18 cellular contexts compared by ENCODE assay signal in genomic region chr7:43292384-43292783, GRCh38.
DNase-seq lines count a peak whose midpoint lies in the region; ATAC-seq, FAIRE-seq and TF ChIP-seq lines count a peak whose summit lies in the region.
"Had no signal": no experiment of that assay in that cellular context is flagged by ENCODE, and none has a peak within 500 bp of the region (broad histone marks: within the 10 kb centered on the region; RNA-seq: fewer than 3 reads in every experiment).

No MANE protein-coding gene starts in this region.

- H2AFZ ChIP-seq in GM23338: no peak overlapping the region
- H2AFZ ChIP-seq in IMR-90 (replicated peaks; ENCODE audit: low read length, poor library complexity): no peak overlapping the region
- no peak overlapping the region for H2AFZ ChIP-seq in astrocyte (ENCODE audit: low read depth, low read length)

- intact Hi-C loops in IMR-90 (cut with micrococcal nuclease): no loop called here
- intact Hi-C loops in Calu3 (cut with micrococcal nuclease; ENCODE audit: unreplicated experiment): no loop called here

- H3K4ac ChIP-seq in IMR-90 (ENCODE audit: low read depth, low read length): no peak overlapping the region

- no peak overlapping the region for H4K8ac ChIP-seq in IMR-90 (ENCODE audit: low read depth in 2 of 2, low read length in 2 of 2)

- peaks cover 48% of the 10 kb centered on the region for H3K4me1 ChIP-seq in GM23338 (ENCODE audit: insufficient read depth)
- H3K4me1 ChIP-seq in IMR-90 (ENCODE audit: control insufficient read depth, insufficient read depth, low read length): peaks cover 7% of the 10 kb centered on the region; the same call in 1 of the 2 replicates
- H3K4me1 ChIP-seq in astrocyte (ENCODE audit: insufficient read depth, low read length): peaks cover 6% of the 10 kb centered on the region
- peaks cover 21% of the 10 kb centered on the region for H3K4me1 ChIP-seq in iPS-15b (ENCODE audit: control insufficient read depth, insufficient read depth, low read length)

- H3K4me2 ChIP-seq in GM23338: peak overlapping the region; percentile 10; the same call in 1 of the 2 replicates
- H3K4me2 ChIP-seq in IMR-90 (ENCODE audit: low read depth, low read length): no peak overlapping the region
- H3K4me2 ChIP-seq in astrocyte (ENCODE audit: low read length): no peak overlapping the region

- DNase-seq in GM23338 (ENCODE audit: low spot score) (no peak), IMR-90 (no peak), astrocyte (ENCODE audit: low read depth) (no peak), HK-2 (ENCODE audit: unreplicated experiment) (no peak), Calu3 (no peak), NK-92 (lab: John Stamatoyannopoulos, UW; ENCODE audit: unreplicated experiment) (no peak), HuH-7 (ENCODE audit: low spot score) (no peak)
- DNase-seq: 8988T; ACHN; C1 segment of cervical spinal cord; CD4-positive, alpha-beta T cell; DMS79 had no signal

- H3K56ac ChIP-seq in IMR-90 (ENCODE audit: extremely low read depth, insufficient read depth, low read length): no peak overlapping the region

- H3K9me1 ChIP-seq in IMR-90 (ENCODE audit: insufficient read depth, low read length): peaks cover 6% of the 10 kb centered on the region

- H3K36me3 ChIP-seq in GM23338 (ENCODE audit: insufficient read depth): 0 out of 2 replicates have a peak, but pooled peaks cover 9% of the 10 kb centered on the region
- H3K36me3 ChIP-seq in IMR-90 (ENCODE audit: control insufficient read depth, insufficient read depth, low read length): no peaks in the 10 kb centered on the region
- no peaks in the 10 kb centered on the region for H3K36me3 ChIP-seq in astrocyte (ENCODE audit: insufficient read depth, low read length)
- no peaks in the 10 kb centered on the region for H3K36me3 ChIP-seq in iPS-15b (ENCODE audit: control insufficient read depth, insufficient read depth, low read length)
- H3K36me3 ChIP-seq: HAP-1 had no signal

- H3K27me3 Mint-ChIP-seq in GM23338 (ENCODE audit: insufficient read depth, low read depth, poor library complexity) (peaks cover 8% of the 10 kb centered on the region), astrocyte (ENCODE audit: low read depth, unreplicated experiment) (no peaks in the 10 kb centered on the region), Calu3 (ENCODE audit: unreplicated experiment) (peaks cover 38% of the 10 kb centered on the region)

- H2BK5ac ChIP-seq in IMR-90 (ENCODE audit: low read depth, low read length, poor library complexity, severe bottlenecking): no peak overlapping the region

- H3F3A ChIP-seq in GM23338 (replicated peaks; ENCODE audit: low read depth): peaks cover 16% of the 10 kb centered on the region

- H3K14ac ChIP-seq in IMR-90 (replicated peaks; ENCODE audit: low read depth, low read length): no peak overlapping the region

- H3K79me2 ChIP-seq in GM23338 (replicated peaks; ENCODE audit: insufficient read depth) (no peaks in the 10 kb centered on the region), astrocyte (ENCODE audit: insufficient read depth, low read length) (no peaks in the 10 kb centered on the region)

- BruUV-seq in IMR-90 (replicated peaks; lab: Mats Ljungman, UMichigan) (no TSS peak), Calu3 (replicated peaks; lab: Mats Ljungman, UMichigan) (no TSS peak)

- CTCF ChIA-PET in IMR-90 (lab: Yijun Ruan, JAX) (interaction anchor here (0.7 kb wide), 1 partner anchor 20 kb away, joined by 6 read pairs; no protein-coding TSS in a partner anchor), Calu3 (lab: Charles Lee) (interaction anchor here (0.5 kb wide), 1 partner anchor 164 kb away, joined by 3 read pairs; no protein-coding TSS in a partner anchor)

- WGBS in IMR-90 (ENCODE audit: extremely low coverage in 2 of 2, insufficient read length in 1 of 2), 2 experiments: no CpG with 5 or more reads among the region's 1 CpG

- H3K9me3 Mint-ChIP-seq in GM23338: peaks cover 60% of the 10 kb centered on the region
- H3K9me3 Mint-ChIP-seq in astrocyte (ENCODE audit: unreplicated experiment): peaks cover 13% of the 10 kb centered on the region
- peaks cover 6% of the 10 kb centered on the region for H3K9me3 Mint-ChIP-seq in Calu3 (ENCODE audit: low read depth, unreplicated experiment)

- H4K20me1 ChIP-seq in GM23338 (replicated peaks; ENCODE audit: insufficient read depth) (no peaks in the 10 kb centered on the region), IMR-90 (ENCODE audit: insufficient read depth, low read length) (no peaks in the 10 kb centered on the region), astrocyte (ENCODE audit: insufficient read depth, low read length) (no peaks in the 10 kb centered on the region)

- H2AK9ac ChIP-seq in IMR-90 (replicated peaks; ENCODE audit: low read depth, low read length, poor library complexity): no peak overlapping the region

- ATAC-seq in GM23338 (peak; percentile 11; the same call in 2 of the 3 replicates), IMR-90 (ENCODE audit: low read depth) (no peak)
- ATAC-seq: GM12878 had no signal

- no peak overlapping the region for H3K4me3 Mint-ChIP-seq in GM23338
- H3K4me3 Mint-ChIP-seq in astrocyte (ENCODE audit: unreplicated experiment): no peak overlapping the region
- H3K4me3 Mint-ChIP-seq in Calu3 (ENCODE audit: low read depth, unreplicated experiment): no peak overlapping the region
- H3K4me3 Mint-ChIP-seq: B cell; CD4-positive, alpha-beta T cell had no signal

- H3K4me1 Mint-ChIP-seq in GM23338: peaks cover 42% of the 10 kb centered on the region
- peaks cover 15% of the 10 kb centered on the region for H3K4me1 Mint-ChIP-seq in astrocyte (ENCODE audit: low read depth, unreplicated experiment)
- H3K4me1 Mint-ChIP-seq in Calu3 (ENCODE audit: low read depth, unreplicated experiment): peaks cover 9% of the 10 kb centered on the region
- H3K4me1 Mint-ChIP-seq: B cell had no signal

- in situ Hi-C loops in IMR-90 (cut with MboI; ENCODE audit: low sequenced_read_pairs): no loop called here

- no peak overlapping the region for H3K9ac ChIP-seq in IMR-90 (ENCODE audit: low read depth, low read length)
- H3K9ac ChIP-seq in astrocyte (ENCODE audit: low read length): no peak overlapping the region
- peak overlapping the region; percentile 8 for H3K9ac ChIP-seq in iPS-15b (ENCODE audit: low read depth, low read length)

- H3K79me1 ChIP-seq in IMR-90 (ENCODE audit: low read depth in 1 of 2, low read length in 2 of 2): no peaks in the 10 kb centered on the region

- no peak overlapping the region for H2BK20ac ChIP-seq in IMR-90 (ENCODE audit: low read depth, low read length)

- TF ChIP-seq CTCF in GM23338 (conservative IDR thresholded peaks at IDR 0.05; ENCODE audit: low read depth in 2 of 2): no peak
- no peak for TF ChIP-seq CTCF in IMR-90 (conservative IDR thresholded peaks at IDR 0.05; ENCODE audit: low read depth, low read length)
- TF ChIP-seq CTCF in astrocyte (IDR thresholded peaks at IDR 0.05; ENCODE audit: insufficient read depth, low read depth, low read length): no peak
- no peak for TF ChIP-seq CTCF in Calu3 (IDR thresholded peaks at IDR 0.05; ENCODE audit: unreplicated experiment)

- H3K18ac ChIP-seq in IMR-90 (ENCODE audit: low read depth, low read length): no peak overlapping the region

- H2AK5ac ChIP-seq in IMR-90 (ENCODE audit: low read depth, low read length): no peak overlapping the region

- no peak overlapping the region for H2BK120ac ChIP-seq in IMR-90 (ENCODE audit: low read depth, low read length)

- H2BK15ac ChIP-seq in IMR-90 (ENCODE audit: low read depth, low read length): no peak overlapping the region

- no peak overlapping the region for H4K5ac ChIP-seq in IMR-90 (ENCODE audit: low read depth, low read length)

- H3K36me3 Mint-ChIP-seq in GM23338 (ENCODE audit: low read depth): peaks cover 59% of the 10 kb centered on the region
- H3K36me3 Mint-ChIP-seq in astrocyte (ENCODE audit: low read depth, unreplicated experiment): peaks cover 2% of the 10 kb centered on the region
- H3K36me3 Mint-ChIP-seq in Calu3 (ENCODE audit: insufficient read depth, unreplicated experiment): no peaks in the 10 kb centered on the region

- no peaks in the 10 kb centered on the region for H3K27me3 ChIP-seq in GM23338 (ENCODE audit: insufficient read depth)
- H3K27me3 ChIP-seq in IMR-90 (ENCODE audit: control insufficient read depth, insufficient read depth, low read length): no peaks in the 10 kb centered on the region
- no peaks in the 10 kb centered on the region for H3K27me3 ChIP-seq in astrocyte (ENCODE audit: insufficient read depth, low read length)
- no peaks in the 10 kb centered on the region for H3K27me3 ChIP-seq in iPS-15b (ENCODE audit: control insufficient read depth, insufficient read depth, low read length)

- dilution Hi-C loops in IMR-90 (cut with HindIII; ENCODE audit: low sequenced_read_pairs, unreplicated experiment): no loop called here

- H3K9me3 ChIP-seq in IMR-90 (ENCODE audit: control insufficient read depth, insufficient read depth, low read length) (peaks cover 3% of the 10 kb centered on the region), astrocyte (ENCODE audit: insufficient read depth, low read depth, low read length) (peaks cover 6% of the 10 kb centered on the region), iPS-15b (ENCODE audit: control insufficient read depth, insufficient read depth, low read length) (peaks cover 17% of the 10 kb centered on the region)

- H3K9me2 ChIP-seq in GM23338 (ENCODE audit: insufficient read depth): peaks cover 9% of the 10 kb centered on the region

- POLR2A ChIA-PET in IMR-90 (lab: Charles Lee; ENCODE audit: unreplicated experiment): no interaction called here

- peak overlapping the region; percentile 81 for H3K27ac ChIP-seq in GM23338 (ENCODE audit: low read depth)
- no peak overlapping the region for H3K27ac ChIP-seq in IMR-90 (ENCODE audit: insufficient read depth, low read length)
- H3K27ac ChIP-seq in astrocyte (ENCODE audit: low read depth, low read length): no peak overlapping the region

- no peak overlapping the region for H4K91ac ChIP-seq in IMR-90 (ENCODE audit: insufficient read depth, low read depth, low read length)

- H3K4me3 ChIP-seq in GM23338 (no peak overlapping the region), IMR-90 (ENCODE audit: insufficient read depth, low read depth, low read length) (no peak overlapping the region), astrocyte (ENCODE audit: insufficient read depth, low read depth, low read length) (no peak overlapping the region), iPS-15b (ENCODE audit: low read depth, low read length) (no peak overlapping the region)
- H3K4me3 ChIP-seq: GM12878, HAP-1 had no signal

- no peak for TF ChIP-seq RAD21 in IMR-90 (IDR thresholded peaks at IDR 0.05; ENCODE audit: low read length)

- FAIRE-seq in astrocyte (lab: Jason Lieb, UNC): no peak
- FAIRE-seq: GM12878, GM18507, HTR-8/SVneo had no signal

- TF ChIP-seq POLR2A in IMR-90 (IDR thresholded peaks at IDR 0.05; ENCODE audit: low read depth, low read length): no peak

- H3K27ac Mint-ChIP-seq in GM23338 (peak overlapping the region; percentile 61; the same call in 1 of the 2 replicates), astrocyte (ENCODE audit: unreplicated experiment) (peak overlapping the region; percentile 69), Calu3 (ENCODE audit: unreplicated experiment) (no peak overlapping the region)
- H3K27ac Mint-ChIP-seq: B cell; CD4-positive, alpha-beta T cell had no signal

- no peak overlapping the region for H3K23ac ChIP-seq in IMR-90 (ENCODE audit: low read depth, low read length)

TF ChIP-seq in GM23338, 12 proteins besides CTCF, POLR2A, EP300 and RAD21 (continues in another document):
- no peak for TF ChIP-seq ZNF114 (CRISPR knock-in tag; IDR thresholded peaks at IDR 0.05)

TF ChIP-seq in IMR-90, 13 proteins besides CTCF, POLR2A, EP300 and RAD21 (continues in another document):
- TF ChIP-seq RCOR1 (IDR thresholded peaks at IDR 0.05; ENCODE audit: insufficient replicate concordance, low read length): no peak
